In the genomic region with DNA sequence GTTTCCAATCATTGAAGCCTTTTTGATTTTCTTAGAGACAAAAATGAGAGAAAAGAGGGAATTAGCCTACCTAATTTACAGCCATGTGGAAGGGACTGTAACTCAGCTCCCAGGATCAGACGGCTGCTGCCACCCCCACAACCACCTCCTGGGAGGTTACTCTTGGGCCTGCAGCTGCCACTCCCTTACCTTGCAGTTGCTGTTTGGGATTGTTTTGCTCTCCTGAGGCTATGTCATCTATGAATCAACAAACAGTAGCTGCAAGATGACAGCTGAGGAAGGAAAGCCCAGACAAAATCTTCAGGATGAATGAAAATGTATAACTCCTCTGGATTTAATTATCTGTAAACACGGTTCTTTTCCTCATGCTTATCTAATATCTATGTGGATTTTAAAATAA, we compare ENCODE assay signal across 1 cellular context.
TF ChIP-seq lines count a peak whose summit lies in the region.

No MANE protein-coding gene starts in this region.

TF ChIP-seq in HCT116, 20 proteins besides CTCF, POLR2A, EP300 and RAD21 (continued from another document):
- TF ChIP-seq, protein P1, sequence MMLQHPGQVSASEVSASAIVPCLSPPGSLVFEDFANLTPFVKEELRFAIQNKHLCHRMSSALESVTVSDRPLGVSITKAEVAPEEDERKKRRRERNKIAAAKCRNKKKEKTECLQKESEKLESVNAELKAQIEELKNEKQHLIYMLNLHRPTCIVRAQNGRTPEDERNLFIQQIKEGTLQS (IDR thresholded peaks at IDR 0.05): no peak
- TF ChIP-seq SRF (IDR thresholded peaks at IDR 0.05; ENCODE audit: low read depth): no peak
- no peak for TF ChIP-seq EZH2 (IDR thresholded peaks at IDR 0.05)
- TF ChIP-seq, protein P2, sequence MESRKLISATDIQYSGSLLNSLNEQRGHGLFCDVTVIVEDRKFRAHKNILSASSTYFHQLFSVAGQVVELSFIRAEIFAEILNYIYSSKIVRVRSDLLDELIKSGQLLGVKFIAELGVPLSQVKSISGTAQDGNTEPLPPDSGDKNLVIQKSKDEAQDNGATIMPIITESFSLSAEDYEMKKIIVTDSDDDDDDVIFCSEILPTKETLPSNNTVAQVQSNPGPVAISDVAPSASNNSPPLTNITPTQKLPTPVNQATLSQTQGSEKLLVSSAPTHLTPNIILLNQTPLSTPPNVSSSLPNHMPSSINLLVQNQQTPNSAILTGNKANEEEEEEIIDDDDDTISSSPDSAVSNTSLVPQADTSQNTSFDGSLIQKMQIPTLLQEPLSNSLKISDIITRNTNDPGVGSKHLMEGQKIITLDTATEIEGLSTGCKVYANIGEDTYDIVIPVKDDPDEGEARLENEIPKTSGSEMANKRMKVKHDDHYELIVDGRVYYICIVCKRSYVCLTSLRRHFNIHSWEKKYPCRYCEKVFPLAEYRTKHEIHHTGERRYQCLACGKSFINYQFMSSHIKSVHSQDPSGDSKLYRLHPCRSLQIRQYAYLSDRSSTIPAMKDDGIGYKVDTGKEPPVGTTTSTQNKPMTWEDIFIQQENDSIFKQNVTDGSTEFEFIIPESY (IDR thresholded peaks at IDR 0.05; ENCODE audit: extremely low read depth, insufficient replicate concordance, low read length): no peak
- TF ChIP-seq EGR1 (IDR thresholded peaks at IDR 0.05; ENCODE audit: low read depth): no peak
- TF ChIP-seq JUND (IDR thresholded peaks at IDR 0.05): no peak
